1 cellular context compared by ENCODE assay signal in the genomic region with DNA sequence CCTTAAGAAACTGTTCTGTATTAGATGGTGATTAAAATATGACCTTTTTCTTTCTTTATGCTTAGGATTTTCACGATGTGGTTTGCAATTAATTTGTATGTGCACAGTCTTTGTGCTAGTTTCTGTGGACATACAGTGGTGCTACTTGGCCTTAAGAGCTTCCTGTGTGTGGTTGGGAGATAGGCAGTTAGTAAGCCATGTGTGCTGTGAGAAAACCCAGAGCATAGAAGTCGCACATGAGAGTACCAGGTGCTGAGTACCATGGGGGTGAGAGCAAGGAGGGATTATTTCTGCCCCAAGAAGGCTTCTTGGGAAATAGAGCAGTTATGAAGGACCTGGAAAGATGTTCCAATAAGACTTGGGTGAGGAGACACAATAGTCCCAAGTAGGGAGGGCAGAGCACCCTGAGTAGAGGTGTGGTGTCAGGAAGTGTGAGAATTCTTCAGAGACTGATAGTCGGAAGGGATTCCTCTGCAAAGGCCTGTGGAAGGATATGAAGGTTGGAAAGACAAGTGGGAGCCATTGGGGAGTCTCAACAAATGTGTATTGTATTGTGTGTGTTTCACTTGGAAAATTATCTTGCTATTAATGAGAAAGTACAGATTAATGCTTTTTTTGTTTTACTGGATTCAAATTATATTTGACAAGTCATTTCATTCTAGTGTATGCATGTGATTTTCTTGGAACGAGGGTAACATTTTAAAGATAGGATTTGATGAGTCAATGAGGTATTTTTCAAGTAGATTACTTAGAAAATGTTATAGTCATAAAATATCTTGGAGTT.
TF ChIP-seq lines count a peak whose summit lies in the region.

No MANE protein-coding gene starts in this region.

TF ChIP-seq in HepG2, 621 proteins besides CTCF, POLR2A, EP300 and RAD21 (continued from another document):
- TF ChIP-seq, protein P1, sequence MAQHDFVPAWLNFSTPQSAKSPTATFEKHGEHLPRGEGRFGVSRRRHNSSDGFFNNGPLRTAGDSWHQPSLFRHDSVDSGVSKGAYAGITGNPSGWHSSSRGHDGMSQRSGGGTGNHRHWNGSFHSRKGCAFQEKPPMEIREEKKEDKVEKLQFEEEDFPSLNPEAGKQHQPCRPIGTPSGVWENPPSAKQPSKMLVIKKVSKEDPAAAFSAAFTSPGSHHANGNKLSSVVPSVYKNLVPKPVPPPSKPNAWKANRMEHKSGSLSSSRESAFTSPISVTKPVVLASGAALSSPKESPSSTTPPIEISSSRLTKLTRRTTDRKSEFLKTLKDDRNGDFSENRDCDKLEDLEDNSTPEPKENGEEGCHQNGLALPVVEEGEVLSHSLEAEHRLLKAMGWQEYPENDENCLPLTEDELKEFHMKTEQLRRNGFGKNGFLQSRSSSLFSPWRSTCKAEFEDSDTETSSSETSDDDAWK (CRISPR knock-in tag; IDR thresholded peaks at IDR 0.05), result no peak
- TF ChIP-seq SNRNP70 (IDR thresholded peaks at IDR 0.05; ENCODE audit: low read depth, low read length) (no peak), REL (CRISPR knock-in tag; conservative IDR thresholded peaks at IDR 0.05) (no peak), TBL1XR1 (IDR thresholded peaks at IDR 0.05; ENCODE audit: borderline replicate concordance, low read length, partially characterized antibody) (no peak), HOXA5 (CRISPR knock-in tag; IDR thresholded peaks at IDR 0.05) (no peak), ZNF343 (CRISPR knock-in tag; IDR thresholded peaks at IDR 0.05) (no peak), TEAD3 (CRISPR knock-in tag; optimal IDR thresholded peaks at IDR 0.05; ENCODE audit: borderline replicate concordance) (no peak), CBX2 (IDR thresholded peaks at IDR 0.05; ENCODE audit: low read depth, low read length) (no peak), CBX2 (CRISPR knock-in tag; IDR thresholded peaks at IDR 0.05; ENCODE audit: low read depth) (no peak), ATF7 (IDR thresholded peaks at IDR 0.05) (no peak), ATF7 (CRISPR knock-in tag; IDR thresholded peaks at IDR 0.05) (no peak), ZNF781 (CRISPR knock-in tag; IDR thresholded peaks at IDR 0.05; ENCODE audit: borderline replicate concordance, not compliant biosample characterization) (no peak), MBNL3 (CRISPR knock-in tag; conservative IDR thresholded peaks at IDR 0.05) (no peak)
- TF ChIP-seq, protein P2, sequence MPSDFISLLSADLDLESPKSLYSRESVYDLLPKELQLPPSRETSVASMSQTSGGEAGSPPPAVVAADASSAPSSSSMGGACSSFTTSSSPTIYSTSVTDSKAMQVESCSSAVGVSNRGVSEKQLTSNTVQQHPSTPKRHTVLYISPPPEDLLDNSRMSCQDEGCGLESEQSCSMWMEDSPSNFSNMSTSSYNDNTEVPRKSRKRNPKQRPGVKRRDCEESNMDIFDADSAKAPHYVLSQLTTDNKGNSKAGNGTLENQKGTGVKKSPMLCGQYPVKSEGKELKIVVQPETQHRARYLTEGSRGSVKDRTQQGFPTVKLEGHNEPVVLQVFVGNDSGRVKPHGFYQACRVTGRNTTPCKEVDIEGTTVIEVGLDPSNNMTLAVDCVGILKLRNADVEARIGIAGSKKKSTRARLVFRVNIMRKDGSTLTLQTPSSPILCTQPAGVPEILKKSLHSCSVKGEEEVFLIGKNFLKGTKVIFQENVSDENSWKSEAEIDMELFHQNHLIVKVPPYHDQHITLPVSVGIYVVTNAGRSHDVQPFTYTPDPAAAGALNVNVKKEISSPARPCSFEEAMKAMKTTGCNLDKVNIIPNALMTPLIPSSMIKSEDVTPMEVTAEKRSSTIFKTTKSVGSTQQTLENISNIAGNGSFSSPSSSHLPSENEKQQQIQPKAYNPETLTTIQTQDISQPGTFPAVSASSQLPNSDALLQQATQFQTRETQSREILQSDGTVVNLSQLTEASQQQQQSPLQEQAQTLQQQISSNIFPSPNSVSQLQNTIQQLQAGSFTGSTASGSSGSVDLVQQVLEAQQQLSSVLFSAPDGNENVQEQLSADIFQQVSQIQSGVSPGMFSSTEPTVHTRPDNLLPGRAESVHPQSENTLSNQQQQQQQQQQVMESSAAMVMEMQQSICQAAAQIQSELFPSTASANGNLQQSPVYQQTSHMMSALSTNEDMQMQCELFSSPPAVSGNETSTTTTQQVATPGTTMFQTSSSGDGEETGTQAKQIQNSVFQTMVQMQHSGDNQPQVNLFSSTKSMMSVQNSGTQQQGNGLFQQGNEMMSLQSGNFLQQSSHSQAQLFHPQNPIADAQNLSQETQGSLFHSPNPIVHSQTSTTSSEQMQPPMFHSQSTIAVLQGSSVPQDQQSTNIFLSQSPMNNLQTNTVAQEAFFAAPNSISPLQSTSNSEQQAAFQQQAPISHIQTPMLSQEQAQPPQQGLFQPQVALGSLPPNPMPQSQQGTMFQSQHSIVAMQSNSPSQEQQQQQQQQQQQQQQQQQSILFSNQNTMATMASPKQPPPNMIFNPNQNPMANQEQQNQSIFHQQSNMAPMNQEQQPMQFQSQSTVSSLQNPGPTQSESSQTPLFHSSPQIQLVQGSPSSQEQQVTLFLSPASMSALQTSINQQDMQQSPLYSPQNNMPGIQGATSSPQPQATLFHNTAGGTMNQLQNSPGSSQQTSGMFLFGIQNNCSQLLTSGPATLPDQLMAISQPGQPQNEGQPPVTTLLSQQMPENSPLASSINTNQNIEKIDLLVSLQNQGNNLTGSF (CRISPR knock-in tag; IDR thresholded peaks at IDR 0.05), result no peak
- TF ChIP-seq, protein P3, sequence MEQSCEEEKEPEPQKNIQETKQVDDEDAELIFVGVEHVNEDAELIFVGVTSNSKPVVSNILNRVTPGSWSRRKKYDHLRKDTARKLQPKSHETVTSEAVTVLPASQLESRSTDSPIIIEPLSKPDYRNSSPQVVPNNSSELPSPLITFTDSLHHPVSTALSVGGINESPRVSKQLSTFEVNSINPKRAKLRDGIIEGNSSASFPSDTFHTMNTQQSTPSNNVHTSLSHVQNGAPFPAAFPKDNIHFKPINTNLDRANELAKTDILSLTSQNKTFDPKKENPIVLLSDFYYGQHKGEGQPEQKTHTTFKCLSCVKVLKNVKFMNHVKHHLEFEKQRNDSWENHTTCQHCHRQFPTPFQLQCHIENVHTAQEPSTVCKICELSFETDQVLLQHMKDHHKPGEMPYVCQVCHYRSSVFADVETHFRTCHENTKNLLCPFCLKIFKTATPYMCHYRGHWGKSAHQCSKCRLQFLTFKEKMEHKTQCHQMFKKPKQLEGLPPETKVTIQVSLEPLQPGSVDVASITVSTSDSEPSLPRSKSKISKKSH (CRISPR knock-in tag; IDR thresholded peaks at IDR 0.05; ENCODE audit: borderline replicate concordance), result no peak
